ENCODE assay signal across 9 cellular contexts in genomic region chr13:52809310-52809769, GRCh38. TPM values are rescaled to one million over a fixed set of nuclear protein-coding genes. Genes with fewer than 3 reads are reported as not detected.
DNase-seq lines count a peak whose midpoint lies in the region; ATAC-seq and TF ChIP-seq lines count a peak whose summit lies in the region.
"Had no signal": no experiment of that assay in that cellular context is flagged by ENCODE, and none has a peak within 500 bp of the region (broad histone marks: within the 10 kb centered on the region; RNA-seq: fewer than 3 reads in every experiment).

No MANE protein-coding gene starts in this region.

- peaks cover 0 to 6% (median 0%) of the 10 kb centered on the region in 9 donors for H3K27me3 ChIP-seq in heart left ventricle
- H3K27me3 ChIP-seq: vagina had no signal

- no peaks in the 10 kb centered on the region for H3K36me3 ChIP-seq in heart left ventricle
- H3K36me3 ChIP-seq: vagina had no signal

- H3K27ac Mint-ChIP-seq in activated T-cell treated with anti-CD3 and anti-CD28 coated beads, Interleukin-2, amount 50 U/mL, for 72 hours: no peak overlapping the region

- TF ChIP-seq POLR2A in heart left ventricle (IDR thresholded peaks at IDR 0.05): no peak

- no peak overlapping the region for H3K4me3 ChIP-seq in heart left ventricle
- H3K4me3 ChIP-seq: vagina had no signal

- peak overlapping the region in 1 of 2 donors; percentile 52 for H3K4me3 Mint-ChIP-seq in activated T-cell treated with anti-CD3 and anti-CD28 coated beads, Interleukin-2, amount 50 U/mL, for 72 hours

- no peaks in the 10 kb centered on the region for H3K9me3 Mint-ChIP-seq in activated T-cell treated with anti-CD3 and anti-CD28 coated beads, Interleukin-2, amount 50 U/mL, for 72 hours

- DNase-seq in DMS79 (lab: John Stamatoyannopoulos, UW) (peak; percentile 80), HT-29 (ENCODE audit: low spot score) (peak; percentile 97), NOMO-1 treated with DMSO at 0.1 percent for 48 hours (lab: John Stamatoyannopoulos, UW; ENCODE audit: unreplicated experiment) (peak; percentile 90), heart left ventricle (peak in 4 of 5 donors; percentile 37 to 70 (median 54)), putamen (ENCODE audit: low spot score) (peak; percentile 71)
- peak; percentile 68 to 69 for DNase-seq in activated T-cell treated with anti-CD3 and anti-CD28 coated beads, Interleukin-2, amount 50 U/mL, for 72 hours

- ATAC-seq in GM21390 (IDR thresholded peaks at IDR 0.05; ENCODE audit: unreplicated experiment): peak; percentile 77
- peak; percentile 83 to 86 for ATAC-seq in activated T-cell treated with anti-CD3 and anti-CD28 coated beads, Interleukin-2, amount 50 U/mL, for 72 hours (replicated peaks in 1 of 2)
- peak in 3 of 4 donors; percentile 49 to 91 (median 53) for ATAC-seq in heart left ventricle
- no peak for ATAC-seq in HG03135 (IDR thresholded peaks at IDR 0.05; ENCODE audit: unreplicated experiment)

- WGBS in heart left ventricle, 4 donors: 10 to 23% (median 18%) methylated on average over 3 of the region's 3 CpGs

- intact Hi-C loops in heart left ventricle (cut with DNase I): loop anchor here in 1 of 10 donors (10.0 kb wide), 1 partner anchor 145 kb away; no protein-coding TSS in a partner anchor

- peaks cover 11% of the 10 kb centered on the region for H3K4me1 Mint-ChIP-seq in activated T-cell treated with anti-CD3 and anti-CD28 coated beads, Interleukin-2, amount 50 U/mL, for 72 hours (ENCODE audit: low read depth)

- TF ChIP-seq CTCF in heart left ventricle (IDR thresholded peaks at IDR 0.05): peak; percentile 38 to 70 (median 56)

- H3K27me3 Mint-ChIP-seq in activated T-cell treated with anti-CD3 and anti-CD28 coated beads, Interleukin-2, amount 50 U/mL, for 72 hours (ENCODE audit: low read depth): peaks cover 25% of the 10 kb centered on the region

- H3K27ac ChIP-seq in heart left ventricle: no peak overlapping the region
- H3K27ac ChIP-seq: vagina had no signal

- no peaks in the 10 kb centered on the region for H3K36me3 Mint-ChIP-seq in activated T-cell treated with anti-CD3 and anti-CD28 coated beads, Interleukin-2, amount 50 U/mL, for 72 hours (ENCODE audit: insufficient read depth in 2 of 2)

- H3K9me3 ChIP-seq in heart left ventricle: no peaks in the 10 kb centered on the region
- H3K9me3 ChIP-seq: vagina had no signal

- peaks cover 0 to 8% (median 0%) of the 10 kb centered on the region in 12 donors for H3K4me1 ChIP-seq in heart left ventricle
- H3K4me1 ChIP-seq: vagina had no signal

RNA-seq across cellular contexts. Expression of gene PCDH8, which starts 39.1 kb away (rescaled TPM):
- not detected in 2 replicates for total RNA-seq in HT-29 (2014; rRNA removed; shearing (Covaris generic))
- total RNA-seq in activated T-cell treated with anti-CD3 and anti-CD28 coated beads, Interleukin-2, amount 50 U/mL, for 72 hours: not detected
- not detected for total RNA-seq in heart left ventricle
- polyA plus RNA-seq in heart left ventricle: not detected
